21 cellular contexts compared by ENCODE assay signal in genomic region chr5:139838381-139839197, GRCh38. TPM values are rescaled to one million over a fixed set of nuclear protein-coding genes. Genes with fewer than 3 reads are reported as not detected.
"Had no signal": no experiment of that assay in that cellular context is flagged by ENCODE, and none has a peak within 500 bp of the region (broad histone marks: within the 10 kb centered on the region; RNA-seq: fewer than 3 reads in every experiment).

No MANE protein-coding gene starts in this region.

- DNase-seq: activated CD4-positive, alpha-beta T cell treated with anti-CD3 and anti-CD28 coated beads for 1 hour; activated CD4-positive, alpha-beta T cell treated with anti-CD3 and anti-CD28 coated beads, Interleukin-2, amount 10 ng/mL, durations not matched to agents 24 days and 14 days; activated CD4-positive, alpha-beta T cell treated with anti-CD3 and anti-CD28 coated beads, Interleukin-2, amount 50 U/mL, for 48 hours; activated CD8-positive, alpha-beta memory T cell treated with anti-CD3 and anti-CD28 coated beads, Interleukin-2, amount 10 ng/mL, durations not matched to agents 7 days and 5 days; activated gamma-delta T cell; activated naive CD4-positive, alpha-beta T cell treated with anti-CD3 and anti-CD28 coated beads for 36 hours; activated T-cell treated with anti-CD3 and anti-CD28 coated beads, Interleukin-2, amount 50 U/mL, for 4 hours; adrenal gland; anterior cingulate cortex; caudate nucleus; MG63; MV-4-11; NCI-H1092 treated with DMSO at 0.1 percent for 48 hours; NCI-H1436; NCI-H187; NCI-H2081; NCI-H446; NCI-H524; SHP77 treated with DMSO at 0.1 percent for 48 hours had no signal

- H3K27ac Mint-ChIP-seq: activated CD4-positive, alpha-beta T cell treated with anti-CD3 and anti-CD28 coated beads, Interleukin-2, amount 10 ng/mL, durations not matched to agents 24 days and 14 days; activated CD8-positive, alpha-beta memory T cell treated with anti-CD3 and anti-CD28 coated beads, Interleukin-2, amount 10 ng/mL, durations not matched to agents 7 days and 5 days; activated naive CD4-positive, alpha-beta T cell treated with anti-CD3 and anti-CD28 coated beads for 36 hours; activated naive CD8-positive, alpha-beta T cell; T-helper 1 cell treated with Interleukin-12 subunit alpha and Interleukin-12 subunit beta and Interleukin-4 antibody, amounts not matched to agents 30 μg/mL and 1 μg/mL, for 36 hours had no signal

- H3K4me1 ChIP-seq: adrenal gland had no signal

- H3K9me3 ChIP-seq: adrenal gland, MG63 had no signal

- H3K4me1 Mint-ChIP-seq: activated CD4-positive, alpha-beta T cell treated with anti-CD3 and anti-CD28 coated beads, Interleukin-2, amount 10 ng/mL, durations not matched to agents 24 days and 14 days; activated CD8-positive, alpha-beta memory T cell treated with anti-CD3 and anti-CD28 coated beads, Interleukin-2, amount 10 ng/mL, durations not matched to agents 7 days and 5 days had no signal

- H3K27ac ChIP-seq: adrenal gland had no signal

- H3K9me3 Mint-ChIP-seq: activated CD4-positive, alpha-beta T cell treated with anti-CD3 and anti-CD28 coated beads, Interleukin-2, amount 10 ng/mL, durations not matched to agents 24 days and 14 days; activated naive CD4-positive, alpha-beta T cell treated with anti-CD3 and anti-CD28 coated beads for 36 hours; activated T-cell treated with anti-CD3 and anti-CD28 coated beads, Interleukin-2, amount 50 U/mL, for 4 hours; T-helper 1 cell treated with Interleukin-12 subunit alpha and Interleukin-12 subunit beta and Interleukin-4 antibody, amounts not matched to agents 30 μg/mL and 1 μg/mL, for 36 hours had no signal

- H3K36me3 Mint-ChIP-seq: activated CD8-positive, alpha-beta memory T cell treated with anti-CD3 and anti-CD28 coated beads, Interleukin-2, amount 10 ng/mL, durations not matched to agents 7 days and 5 days had no signal

- H3K4me3 Mint-ChIP-seq: activated CD4-positive, alpha-beta T cell treated with anti-CD3 and anti-CD28 coated beads, Interleukin-2, amount 10 ng/mL, durations not matched to agents 24 days and 14 days; activated CD8-positive, alpha-beta memory T cell treated with anti-CD3 and anti-CD28 coated beads, Interleukin-2, amount 10 ng/mL, durations not matched to agents 7 days and 5 days; activated naive CD4-positive, alpha-beta T cell treated with anti-CD3 and anti-CD28 coated beads for 36 hours; activated naive CD8-positive, alpha-beta T cell; activated T-cell treated with anti-CD3 and anti-CD28 coated beads, Interleukin-2, amount 50 U/mL, for 4 hours; T-helper 1 cell treated with Interleukin-12 subunit alpha and Interleukin-12 subunit beta and Interleukin-4 antibody, amounts not matched to agents 30 μg/mL and 1 μg/mL, for 36 hours had no signal

- H3K36me3 ChIP-seq: adrenal gland, MG63 had no signal

- H3K4me3 ChIP-seq: adrenal gland, MG63 had no signal

- H3K27me3 ChIP-seq: adrenal gland had no signal

- ATAC-seq: activated CD8-positive, alpha-beta memory T cell treated with anti-CD3 and anti-CD28 coated beads, Interleukin-2, amount 10 ng/mL, durations not matched to agents 7 days and 5 days; activated T-cell treated with anti-CD3 and anti-CD28 coated beads, Interleukin-2, amount 50 U/mL, for 4 hours had no signal

RNA-seq across cellular contexts. Expression of gene PSD2, which starts 43.0 kb away (rescaled TPM):
- total RNA-seq: activated CD4-positive, alpha-beta T cell treated with anti-CD3 and anti-CD28 coated beads, Interleukin-2, amount 10 ng/mL, durations not matched to agents 24 days and 14 days; activated CD8-positive, alpha-beta memory T cell treated with anti-CD3 and anti-CD28 coated beads, Interleukin-2, amount 10 ng/mL, durations not matched to agents 7 days and 5 days; activated naive CD4-positive, alpha-beta T cell treated with anti-CD3 and anti-CD28 coated beads for 36 hours; activated T-cell treated with anti-CD3 and anti-CD28 coated beads, Interleukin-2, amount 50 U/mL, for 4 hours had no signal
